In genomic region chr1:14889937-14890440, GRCh38 we compare ENCODE assay signal across 12 cellular contexts.
A peak's percentile ranks its signal among the peaks of the same experiment; 100 is the strongest.
DNase-seq lines count a peak whose midpoint lies in the region; ATAC-seq and TF ChIP-seq lines count a peak whose summit lies in the region.
"Had no signal": no experiment of that assay in that cellular context is flagged by ENCODE, and none has a peak within 500 bp of the region (broad histone marks: within the 10 kb centered on the region; RNA-seq: fewer than 3 reads in every experiment).

No MANE protein-coding gene starts in this region.

- peak; percentile 76 for DNase-seq in ELF-1 (ENCODE audit: low read depth, low spot score)
- peak; percentile 61 for DNase-seq in SK-MEL-5 (ENCODE audit: low read depth, low spot score)
- no peak for DNase-seq in glutamatergic neuron
- no peak for DNase-seq in neural crest cell (ENCODE audit: low read depth, low spot score)
- no peak for DNase-seq in activated naive CD4-positive, alpha-beta T cell treated with anti-CD3 and anti-CD28 coated beads, Interleukin-2, amount 50 U/mL, for 16 hours
- no peak for DNase-seq in Ammon's horn (ENCODE audit: low spot score)
- no peak for DNase-seq in Right ventricle myocardium inferior (ENCODE audit: missing footprints)
- DNase-seq: ACHN; CD4-positive, alpha-beta T cell; DMS153; GDM1; GM23248 had no signal

- ATAC-seq in Right ventricle myocardium inferior: no peak

- H3K27ac Mint-ChIP-seq in glutamatergic neuron (ENCODE audit: unreplicated experiment): peak overlapping the region; percentile 50
- peak overlapping the region; percentile 36 for H3K27ac Mint-ChIP-seq in neural crest cell (ENCODE audit: unreplicated experiment)
- H3K27ac Mint-ChIP-seq: CD4-positive, alpha-beta T cell had no signal

- TF ChIP-seq CTCF in glutamatergic neuron (IDR thresholded peaks at IDR 0.05; ENCODE audit: partially characterized antibody, unreplicated experiment) (no peak), neural crest cell (conservative IDR thresholded peaks at IDR 0.05) (no peak)

- intact Hi-C loops in Right ventricle myocardium inferior (cut with DNase I): no loop called here

- peak overlapping the region; percentile 49 for H3K4me3 Mint-ChIP-seq in glutamatergic neuron (ENCODE audit: unreplicated experiment)
- no peak overlapping the region for H3K4me3 Mint-ChIP-seq in neural crest cell
- H3K4me3 Mint-ChIP-seq: CD4-positive, alpha-beta T cell had no signal

- H3K4me1 Mint-ChIP-seq in glutamatergic neuron (ENCODE audit: low read depth, unreplicated experiment): peaks cover 59% of the 10 kb centered on the region
- peaks cover 56% of the 10 kb centered on the region for H3K4me1 Mint-ChIP-seq in neural crest cell

- in situ Hi-C loops in SK-MEL-5 (cut with HindIII; ENCODE audit: low pct_unique_long_range_greater_than_20kb, low sequenced_read_pairs): no loop called here

- no peaks in the 10 kb centered on the region for H3K36me3 Mint-ChIP-seq in glutamatergic neuron (ENCODE audit: unreplicated experiment)
- H3K36me3 Mint-ChIP-seq in neural crest cell (ENCODE audit: low read depth): no peaks in the 10 kb centered on the region

- peaks cover 31% of the 10 kb centered on the region for H3K9me3 Mint-ChIP-seq in glutamatergic neuron (ENCODE audit: unreplicated experiment)
- H3K9me3 Mint-ChIP-seq in neural crest cell: no peaks in the 10 kb centered on the region
- H3K9me3 Mint-ChIP-seq: CD4-positive, alpha-beta T cell had no signal

- H3K27me3 Mint-ChIP-seq in glutamatergic neuron (ENCODE audit: unreplicated experiment): peaks cover 11% of the 10 kb centered on the region
- H3K27me3 Mint-ChIP-seq in neural crest cell (ENCODE audit: low read depth): no peaks in the 10 kb centered on the region

Comparison
In these comparisons a context has a peak if more than half of its experiments do, and no peak if none do; other contexts are left out.
1. DNase-seq: peak in ELF-1 (single experiment) and SK-MEL-5 (single experiment); none in glutamatergic neuron (single experiment), neural crest cell (single experiment), activated naive CD4-positive, alpha-beta T cell treated with anti-CD3 and anti-CD28 coated beads, Interleukin-2, amount 50 U/mL, for 16 hours (single experiment), Ammon's horn (single experiment) and Right ventricle myocardium inferior (single experiment).